14 cellular contexts compared by ENCODE assay signal in genomic region chr2:36362291-36362690, GRCh38. TPM values are rescaled to one million over a fixed set of nuclear protein-coding genes. Genes with fewer than 3 reads are reported as not detected.
DNase-seq lines count a peak whose midpoint lies in the region; ATAC-seq and TF ChIP-seq lines count a peak whose summit lies in the region.
"Had no signal": no experiment of that assay in that cellular context is flagged by ENCODE, and none has a peak within 500 bp of the region (broad histone marks: within the 10 kb centered on the region; RNA-seq: fewer than 3 reads in every experiment).

No MANE protein-coding gene starts in this region.

- DNase-seq in AG04449 (ENCODE audit: low read depth, low spot score), result no peak
- DNase-seq in LHCN-M2 (ENCODE audit: low read depth), result peak; percentile 62
- DNase-seq in cardiac fibroblast (ENCODE audit: low read depth in 2 of 2), result peak; percentile 73 to 91
- no peak for DNase-seq in left lung
- no peak for DNase-seq in HK-2 (ENCODE audit: unreplicated experiment)
- no peak for DNase-seq in DMS53 treated with DMSO at 0.1 percent for 48 hours (lab: John Stamatoyannopoulos, UW; ENCODE audit: unreplicated experiment)
- no peak for DNase-seq in 8988T
- DNase-seq in activated naive CD4-positive, alpha-beta T cell treated with anti-CD3 and anti-CD28 coated beads, Interleukin-2, amount 10 ng/mL, durations not matched to agents 7 days and 5 days, result no peak
- DNase-seq: activated naive CD4-positive, alpha-beta T cell treated with Interleukin-2 at 50 U/mL for 16 hours; NCI-H1105 treated with DMSO at 0.1 percent for 48 hours; right cardiac atrium had no signal

- H3K27ac ChIP-seq in left lung, result peak overlapping the region in 1 of 2 donors; percentile 35

- no peak overlapping the region for H3K27ac Mint-ChIP-seq in activated naive CD4-positive, alpha-beta T cell treated with anti-CD3 and anti-CD28 coated beads, Interleukin-2, amount 10 ng/mL, durations not matched to agents 7 days and 5 days
- H3K27ac Mint-ChIP-seq: B cell; dendritic cell treated with granulocyte-macrophage colony-stimulating factor and Interleukin-4, amounts not matched to agents 40 ng/mL and 50 ng/mL, for 4 days had no signal

- POLR2A ChIA-PET in AG04449 (lab: Yijun Ruan, JAX), result interaction anchor here (0.6 to 1.1 kb wide), 7 partner anchors 9 to 318 kb away, joined by 3 to 6 read pairs (median 3); no protein-coding TSS in a partner anchor

- H3K9me3 Mint-ChIP-seq in activated naive CD4-positive, alpha-beta T cell treated with anti-CD3 and anti-CD28 coated beads, Interleukin-2, amount 10 ng/mL, durations not matched to agents 7 days and 5 days, result no peaks in the 10 kb centered on the region
- H3K9me3 Mint-ChIP-seq: dendritic cell treated with granulocyte-macrophage colony-stimulating factor and Interleukin-4, amounts not matched to agents 40 ng/mL and 50 ng/mL, for 4 days; type B pancreatic cell had no signal

- no peak overlapping the region for H3K4me3 Mint-ChIP-seq in activated naive CD4-positive, alpha-beta T cell treated with anti-CD3 and anti-CD28 coated beads, Interleukin-2, amount 10 ng/mL, durations not matched to agents 7 days and 5 days
- H3K4me3 Mint-ChIP-seq: B cell; dendritic cell treated with granulocyte-macrophage colony-stimulating factor and Interleukin-4, amounts not matched to agents 40 ng/mL and 50 ng/mL, for 4 days had no signal

- H3K36me3 Mint-ChIP-seq in activated naive CD4-positive, alpha-beta T cell treated with anti-CD3 and anti-CD28 coated beads, Interleukin-2, amount 10 ng/mL, durations not matched to agents 7 days and 5 days, result no peaks in the 10 kb centered on the region
- H3K36me3 Mint-ChIP-seq: type B pancreatic cell had no signal

- intact Hi-C loops in left lung (cut with DNase I), result no loop called here

- H3K4me1 ChIP-seq in left lung, result peaks cover 0 to 57% of the 10 kb centered on the region in 2 donors

- CTCF ChIA-PET in AG04449 (lab: Yijun Ruan, JAX), result no interaction called here
- CTCF ChIA-PET in activated naive CD4-positive, alpha-beta T cell treated with anti-CD3 and anti-CD28 coated beads, Interleukin-2, amount 10 ng/mL, durations not matched to agents 7 days and 5 days (lab: Charles Lee), result interaction anchor here (0.9 to 1.2 kb wide), 2 partner anchors 10 to 145 kb away, joined by 3 to 4 read pairs; no protein-coding TSS in a partner anchor

- H3K36me3 ChIP-seq in left lung, result no peaks in the 10 kb centered on the region

- H3K4me1 Mint-ChIP-seq in activated naive CD4-positive, alpha-beta T cell treated with anti-CD3 and anti-CD28 coated beads, Interleukin-2, amount 10 ng/mL, durations not matched to agents 7 days and 5 days, result peaks cover 15% of the 10 kb centered on the region

- no peak for TF ChIP-seq CTCF in AG04449 (IDR thresholded peaks at IDR 0.05; ENCODE audit: insufficient read depth, low read length, missing control alignments)
- no peak for TF ChIP-seq CTCF in cardiac fibroblast (IDR thresholded peaks at IDR 0.05; ENCODE audit: low read depth, low read length)
- no peak for TF ChIP-seq CTCF in left lung (IDR thresholded peaks at IDR 0.05)

- peak overlapping the region; percentile 18 for H3K4me3 ChIP-seq in AG04449 (ENCODE audit: low read depth, low read length)
- peak overlapping the region in 1 of 2 donors; percentile 13 for H3K4me3 ChIP-seq in cardiac fibroblast (replicated peaks in 1 of 2; ENCODE audit: low read depth in 2 of 2, low read length in 2 of 2)
- no peak overlapping the region for H3K4me3 ChIP-seq in left lung

- peak; percentile 35 for ATAC-seq in left lung

- peaks cover 0 to 19% of the 10 kb centered on the region in 2 donors for H3K27me3 ChIP-seq in left lung

- no peaks in the 10 kb centered on the region for H3K9me3 ChIP-seq in left lung

- peaks cover 54% of the 10 kb centered on the region for H3K27me3 Mint-ChIP-seq in activated naive CD4-positive, alpha-beta T cell treated with anti-CD3 and anti-CD28 coated beads, Interleukin-2, amount 10 ng/mL, durations not matched to agents 7 days and 5 days
- H3K27me3 Mint-ChIP-seq: type B pancreatic cell had no signal

RNA-seq across cellular contexts. Expression of gene CRIM1, which starts 6.7 kb away (rescaled TPM):
- total RNA-seq in LHCN-M2 (2014; rRNA removed), result 96.4 and 102 TPM in 2 replicates
- polyA plus RNA-seq in LHCN-M2 (2012), result 159 TPM
- total RNA-seq in left lung, result 10 to 100 TPM; 58.0 to 72.9 TPM

Comparison
In these comparisons a context has a peak if more than half of its experiments do, and no peak if none do; other contexts are left out.
1. DNase-seq: peak in LHCN-M2 (single experiment) and cardiac fibroblast (2 of 2); none in AG04449 (single experiment), left lung (0 of 2), HK-2 (single experiment), DMS53 treated with DMSO at 0.1 percent for 48 hours (single experiment), 8988T (single experiment) and activated naive CD4-positive, alpha-beta T cell treated with anti-CD3 and anti-CD28 coated beads, Interleukin-2, amount 10 ng/mL, durations not matched to agents 7 days and 5 days (single experiment).